1 cellular context compared by ENCODE assay signal in the genomic region with DNA sequence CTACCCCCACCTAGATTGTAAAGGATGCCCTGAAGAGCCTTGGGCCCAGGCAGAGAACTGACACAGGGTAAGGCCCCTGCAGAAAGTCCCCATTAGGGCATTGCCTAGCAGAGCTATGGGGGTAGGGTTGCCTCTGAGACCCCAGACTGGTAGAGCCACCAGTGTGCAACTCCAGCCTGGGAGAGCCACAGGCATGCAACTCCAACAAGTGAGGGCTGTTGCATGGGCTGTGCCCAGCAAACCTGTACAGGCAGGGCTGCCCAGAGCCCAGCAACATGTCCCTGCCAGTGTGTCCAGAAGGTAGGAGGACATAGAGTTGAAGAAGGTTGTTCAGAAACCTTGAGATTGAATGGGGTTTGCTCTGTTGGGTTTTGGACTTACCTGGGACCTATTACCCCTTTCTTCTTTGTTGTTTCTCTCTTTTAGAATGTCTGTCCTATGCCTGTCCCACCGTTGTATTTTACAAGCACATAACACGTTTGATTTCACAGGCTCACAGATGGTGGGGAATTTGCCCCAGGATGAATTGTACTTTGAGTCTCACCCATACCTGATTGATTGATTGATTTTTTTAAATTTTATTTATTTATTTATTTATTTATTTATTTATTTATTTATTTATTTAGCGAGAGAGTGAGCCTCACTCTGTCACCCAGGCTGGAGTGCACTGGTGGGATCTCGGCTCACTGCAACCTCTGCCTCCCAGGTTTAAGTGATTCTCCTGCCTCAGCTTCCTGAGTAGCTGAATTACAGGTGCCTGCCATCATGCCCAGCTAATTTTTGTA.
TF ChIP-seq lines count a peak whose summit lies in the region.

No MANE protein-coding gene starts in this region.

TF ChIP-seq in HEK293, 187 proteins besides CTCF, POLR2A, EP300 and RAD21 (continued from another document):
- TF ChIP-seq PRDM1 (tag by site-specific recombination; IDR thresholded peaks at IDR 0.05) = no peak
- TF ChIP-seq RBAK (tag by site-specific recombination; IDR thresholded peaks at IDR 0.05) = 0 out of 2 replicates have a peak, but pooled peaks have one; percentile 54
- peak; percentile 69; the same call in 1 of the 2 replicates for TF ChIP-seq ZNF292 (tag by site-specific recombination; IDR thresholded peaks at IDR 0.05; ENCODE audit: borderline replicate concordance, low read depth)
- peak; percentile 89 for TF ChIP-seq ZNF555 (tag by site-specific recombination; conservative IDR thresholded peaks at IDR 0.05)
- no peak for TF ChIP-seq ZNF561 (tag by site-specific recombination; IDR thresholded peaks at IDR 0.05; ENCODE audit: borderline replicate concordance)
- TF ChIP-seq GLI4 (tag by site-specific recombination; IDR thresholded peaks at IDR 0.05) = no peak
- no peak for TF ChIP-seq HOXA7 (CRISPR knock-in tag; IDR thresholded peaks at IDR 0.05; ENCODE audit: borderline replicate concordance)
- no peak for TF ChIP-seq ZNF174 (tag by site-specific recombination; IDR thresholded peaks at IDR 0.05)
- TF ChIP-seq MEIS1 (CRISPR knock-in tag; IDR thresholded peaks at IDR 0.05; ENCODE audit: borderline replicate concordance) = no peak
- TF ChIP-seq, protein P1, sequence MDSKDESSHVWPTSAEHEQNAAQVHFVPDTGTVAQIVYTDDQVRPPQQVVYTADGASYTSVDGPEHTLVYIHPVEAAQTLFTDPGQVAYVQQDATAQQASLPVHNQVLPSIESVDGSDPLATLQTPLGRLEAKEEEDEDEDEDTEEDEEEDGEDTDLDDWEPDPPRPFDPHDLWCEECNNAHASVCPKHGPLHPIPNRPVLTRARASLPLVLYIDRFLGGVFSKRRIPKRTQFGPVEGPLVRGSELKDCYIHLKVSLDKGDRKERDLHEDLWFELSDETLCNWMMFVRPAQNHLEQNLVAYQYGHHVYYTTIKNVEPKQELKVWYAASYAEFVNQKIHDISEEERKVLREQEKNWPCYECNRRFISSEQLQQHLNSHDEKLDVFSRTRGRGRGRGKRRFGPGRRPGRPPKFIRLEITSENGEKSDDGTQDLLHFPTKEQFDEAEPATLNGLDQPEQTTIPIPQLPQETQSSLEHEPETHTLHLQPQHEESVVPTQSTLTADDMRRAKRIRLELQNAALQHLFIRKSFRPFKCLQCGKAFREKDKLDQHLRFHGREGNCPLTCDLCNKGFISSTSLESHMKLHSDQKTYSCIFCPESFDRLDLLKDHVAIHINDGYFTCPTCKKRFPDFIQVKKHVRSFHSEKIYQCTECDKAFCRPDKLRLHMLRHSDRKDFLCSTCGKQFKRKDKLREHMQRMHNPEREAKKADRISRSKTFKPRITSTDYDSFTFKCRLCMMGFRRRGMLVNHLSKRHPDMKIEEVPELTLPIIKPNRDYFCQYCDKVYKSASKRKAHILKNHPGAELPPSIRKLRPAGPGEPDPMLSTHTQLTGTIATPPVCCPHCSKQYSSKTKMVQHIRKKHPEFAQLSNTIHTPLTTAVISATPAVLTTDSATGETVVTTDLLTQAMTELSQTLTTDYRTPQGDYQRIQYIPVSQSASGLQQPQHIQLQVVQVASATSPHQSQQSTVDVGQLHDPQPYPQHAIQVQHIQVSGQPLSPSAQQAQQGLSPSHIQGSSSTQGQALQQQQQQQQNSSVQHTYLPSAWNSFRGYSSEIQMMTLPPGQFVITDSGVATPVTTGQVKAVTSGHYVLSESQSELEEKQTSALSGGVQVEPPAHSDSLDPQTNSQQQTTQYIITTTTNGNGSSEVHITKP (tag by site-specific recombination; IDR thresholded peaks at IDR 0.05) = no peak
- TF ChIP-seq PRDM2 (tag by site-specific recombination; IDR thresholded peaks at IDR 0.05; ENCODE audit: borderline replicate concordance) = no peak
- TF ChIP-seq ZNF510 (tag by site-specific recombination; IDR thresholded peaks at IDR 0.05; ENCODE audit: insufficient replicate concordance) = peak; percentile 66
- TF ChIP-seq ZNF776 (tag by site-specific recombination; IDR thresholded peaks at IDR 0.05; ENCODE audit: borderline replicate concordance) = no peak
- peak; percentile 91 for TF ChIP-seq ZNF140 (tag by site-specific recombination; IDR thresholded peaks at IDR 0.05)
- peak; percentile 57; the same call in 1 of the 2 replicates for TF ChIP-seq ZNF138 (tag by site-specific recombination; IDR thresholded peaks at IDR 0.05; ENCODE audit: borderline replicate concordance)
- TF ChIP-seq ZNF426 (tag by site-specific recombination; IDR thresholded peaks at IDR 0.05) = peak; percentile 92
- peak; percentile 61; the same call in 1 of the 2 replicates for TF ChIP-seq ZNF354C (tag by site-specific recombination; IDR thresholded peaks at IDR 0.05; ENCODE audit: borderline replicate concordance, low read depth)
- no peak for TF ChIP-seq ZNF660 (tag by site-specific recombination; IDR thresholded peaks at IDR 0.05)
- TF ChIP-seq ZNF529 (tag by site-specific recombination; IDR thresholded peaks at IDR 0.05; ENCODE audit: insufficient replicate concordance) = peak; percentile 42
- 0 out of 2 replicates have a peak, but pooled peaks have one; percentile 28 for TF ChIP-seq SCRT2 (tag by site-specific recombination; IDR thresholded peaks at IDR 0.05)
- TF ChIP-seq ZNF501 (tag by site-specific recombination; IDR thresholded peaks at IDR 0.05) = peak; percentile 45; the same call in 1 of the 2 replicates
- TF ChIP-seq HOXC10 (CRISPR knock-in tag; IDR thresholded peaks at IDR 0.05) = no peak
- no peak for TF ChIP-seq ZBTB48 (tag by site-specific recombination; IDR thresholded peaks at IDR 0.05)
- TF ChIP-seq ZNF324 (tag by site-specific recombination; IDR thresholded peaks at IDR 0.05) = no peak
- no peak for TF ChIP-seq ZNF175 (tag by site-specific recombination; IDR thresholded peaks at IDR 0.05)
- TF ChIP-seq MYNN (tag by site-specific recombination; IDR thresholded peaks at IDR 0.05; ENCODE audit: borderline replicate concordance) = no peak
- TF ChIP-seq ZNF366 (tag by site-specific recombination; conservative IDR thresholded peaks at IDR 0.05) = no peak
- no peak for TF ChIP-seq ZNF114 (tag by site-specific recombination; IDR thresholded peaks at IDR 0.05)
- no peak for TF ChIP-seq ZFP37 (tag by site-specific recombination; IDR thresholded peaks at IDR 0.05)
- TF ChIP-seq ZNF624 (tag by site-specific recombination; IDR thresholded peaks at IDR 0.05) = no peak
- 0 out of 2 replicates have a peak, but pooled peaks have one; percentile 20 for TF ChIP-seq ZNF341 (tag by site-specific recombination; IDR thresholded peaks at IDR 0.05; ENCODE audit: low read depth)
- TF ChIP-seq ZNF24 (tag by site-specific recombination; IDR thresholded peaks at IDR 0.05) = no peak
- no peak for TF ChIP-seq ZNF692 (tag by site-specific recombination; IDR thresholded peaks at IDR 0.05)
- peak; percentile 73 for TF ChIP-seq ZXDB (tag by site-specific recombination; IDR thresholded peaks at IDR 0.05)
- no peak for TF ChIP-seq ZNF311 (tag by site-specific recombination; IDR thresholded peaks at IDR 0.05; ENCODE audit: borderline replicate concordance)
- no peak for TF ChIP-seq ZNF677 (tag by site-specific recombination; IDR thresholded peaks at IDR 0.05)
- TF ChIP-seq YY1 (tag by site-specific recombination; IDR thresholded peaks at IDR 0.05) = no peak
- TF ChIP-seq, protein P2, sequence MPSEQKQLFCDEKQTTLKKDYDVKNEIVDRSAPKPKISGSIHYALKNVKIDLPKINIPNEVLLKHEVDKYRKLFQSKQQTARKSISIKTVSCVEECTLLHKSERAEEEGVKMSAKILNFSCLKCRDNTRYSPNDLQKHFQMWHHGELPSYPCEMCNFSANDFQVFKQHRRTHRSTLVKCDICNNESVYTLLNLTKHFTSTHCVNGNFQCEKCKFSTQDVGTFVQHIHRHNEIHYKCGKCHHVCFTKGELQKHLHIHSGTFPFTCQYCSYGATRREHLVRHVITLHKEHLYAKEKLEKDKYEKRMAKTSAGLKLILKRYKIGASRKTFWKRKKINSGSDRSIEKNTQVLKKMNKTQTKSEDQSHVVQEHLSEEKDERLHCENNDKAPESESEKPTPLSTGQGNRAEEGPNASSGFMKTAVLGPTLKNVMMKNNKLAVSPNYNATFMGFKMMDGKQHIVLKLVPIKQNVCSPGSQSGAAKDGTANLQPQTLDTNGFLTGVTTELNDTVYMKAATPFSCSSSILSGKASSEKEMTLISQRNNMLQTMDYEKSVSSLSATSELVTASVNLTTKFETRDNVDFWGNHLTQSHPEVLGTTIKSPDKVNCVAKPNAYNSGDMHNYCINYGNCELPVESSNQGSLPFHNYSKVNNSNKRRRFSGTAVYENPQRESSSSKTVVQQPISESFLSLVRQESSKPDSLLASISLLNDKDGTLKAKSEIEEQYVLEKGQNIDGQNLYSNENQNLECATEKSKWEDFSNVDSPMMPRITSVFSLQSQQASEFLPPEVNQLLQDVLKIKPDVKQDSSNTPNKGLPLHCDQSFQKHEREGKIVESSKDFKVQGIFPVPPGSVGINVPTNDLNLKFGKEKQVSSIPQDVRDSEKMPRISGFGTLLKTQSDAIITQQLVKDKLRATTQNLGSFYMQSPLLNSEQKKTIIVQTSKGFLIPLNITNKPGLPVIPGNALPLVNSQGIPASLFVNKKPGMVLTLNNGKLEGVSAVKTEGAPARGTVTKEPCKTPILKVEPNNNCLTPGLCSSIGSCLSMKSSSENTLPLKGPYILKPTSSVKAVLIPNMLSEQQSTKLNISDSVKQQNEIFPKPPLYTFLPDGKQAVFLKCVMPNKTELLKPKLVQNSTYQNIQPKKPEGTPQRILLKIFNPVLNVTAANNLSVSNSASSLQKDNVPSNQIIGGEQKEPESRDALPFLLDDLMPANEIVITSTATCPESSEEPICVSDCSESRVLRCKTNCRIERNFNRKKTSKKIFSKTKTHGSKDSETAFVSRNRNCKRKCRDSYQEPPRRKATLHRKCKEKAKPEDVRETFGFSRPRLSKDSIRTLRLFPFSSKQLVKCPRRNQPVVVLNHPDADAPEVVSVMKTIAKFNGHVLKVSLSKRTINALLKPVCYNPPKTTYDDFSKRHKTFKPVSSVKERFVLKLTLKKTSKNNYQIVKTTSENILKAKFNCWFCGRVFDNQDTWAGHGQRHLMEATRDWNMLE (tag by site-specific recombination; conservative IDR thresholded peaks at IDR 0.05; ENCODE audit: low read depth) = peak; percentile 93
- peak; percentile 78; the same call in 1 of the 2 replicates for TF ChIP-seq ZNF433 (tag by site-specific recombination; IDR thresholded peaks at IDR 0.05; ENCODE audit: low read depth)
- TF ChIP-seq ZNF214 (tag by site-specific recombination; IDR thresholded peaks at IDR 0.05; ENCODE audit: borderline replicate concordance) = no peak
- peak; percentile 66; the same call in 1 of the 2 replicates for TF ChIP-seq ZBTB21 (tag by site-specific recombination; IDR thresholded peaks at IDR 0.05)
